In the genomic region with DNA sequence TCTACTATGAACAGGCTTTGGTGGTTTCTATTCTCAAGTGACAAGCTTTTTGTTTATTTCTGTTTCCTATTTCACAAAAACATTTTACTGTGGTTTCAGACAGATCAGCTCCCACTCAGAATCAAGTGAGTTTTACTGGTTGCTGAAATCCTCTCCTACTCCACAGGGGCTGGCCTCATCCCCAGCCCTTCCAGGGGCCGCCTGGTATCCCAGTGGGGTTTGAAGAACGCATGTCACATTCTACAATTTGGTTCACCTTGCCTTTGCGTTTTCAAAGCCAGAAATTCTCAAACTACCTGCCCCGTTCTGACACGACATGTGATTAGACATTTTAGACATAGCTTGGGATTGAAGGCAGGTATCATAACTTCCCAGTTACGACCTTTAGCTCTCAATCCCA, we compare ENCODE assay signal across 28 cellular contexts.
"Had no signal": no experiment of that assay in that cellular context is flagged by ENCODE, and none has a peak within 500 bp of the region (broad histone marks: within the 10 kb centered on the region; RNA-seq: fewer than 3 reads in every experiment).

No MANE protein-coding gene starts in this region.

- H3K36me3 Mint-ChIP-seq: immature natural killer cell, mesothelial cell of epicardium, naive B cell had no signal

- H3K36me3 ChIP-seq: esophagus squamous epithelium, gastrocnemius medialis, heart left ventricle, lower lobe of right lung had no signal

- DNase-seq: dermis blood vessel endothelial cell; dorsolateral prefrontal cortex; effector CD4-positive, alpha-beta T cell; effector memory CD8-positive, alpha-beta T cell; endodermal cell; erythroblast; esophagus squamous epithelium; foreskin fibroblast; foreskin melanocyte; gastrocnemius medialis; heart left ventricle; hypothalamus; immature natural killer cell; islet precursor cell; kidney; kidney glomerular epithelial cell; left colon; left ventricle myocardium superior; lower lobe of right lung; mesenchymal stem cell; mucosa of descending colon; naive B cell had no signal

- H3K9me3 ChIP-seq: esophagus squamous epithelium, gastrocnemius medialis, heart left ventricle, lower lobe of right lung, mucosa of descending colon had no signal

- H3K79me2 ChIP-seq: hepatocyte had no signal

- H3K27ac Mint-ChIP-seq: effector memory CD8-positive, alpha-beta T cell; endodermal cell; immature natural killer cell; mesothelial cell of epicardium; naive B cell had no signal

- H3K4me3 Mint-ChIP-seq: effector memory CD8-positive, alpha-beta T cell; endodermal cell; immature natural killer cell; mesothelial cell of epicardium; naive B cell had no signal

- H3K4me1 Mint-ChIP-seq: immature natural killer cell, mesothelial cell of epicardium, naive B cell had no signal

- H3K27ac ChIP-seq: coronary artery, epithelial cell of prostate, esophagus squamous epithelium, gastrocnemius medialis, heart left ventricle, hepatocyte, lower lobe of right lung had no signal

- H2AFZ ChIP-seq: hepatocyte had no signal

- H3K9me3 Mint-ChIP-seq: effector memory CD8-positive, alpha-beta T cell; endodermal cell; mesothelial cell of epicardium had no signal

- H3K4me1 ChIP-seq: esophagus squamous epithelium, gastrocnemius medialis, lower lobe of right lung had no signal

- H3K27me3 ChIP-seq: dorsolateral prefrontal cortex, esophagus squamous epithelium, gastrocnemius medialis, heart left ventricle, hepatocyte had no signal

- ATAC-seq: effector memory CD8-positive, alpha-beta T cell; esophagus mucosa; gastrocnemius medialis; heart left ventricle; left colon; left lobe of liver; left ventricle myocardium superior; lower lobe of right lung; mucosa of descending colon had no signal

- H3K4me2 ChIP-seq: hepatocyte had no signal

- H3K4me3 ChIP-seq: coronary artery, dorsolateral prefrontal cortex, esophagus squamous epithelium, gastrocnemius medialis, heart left ventricle, hepatocyte, lower lobe of right lung, mucosa of descending colon had no signal
